ENCODE assay signal across 9 cellular contexts in genomic region chr4:77104405-77105292, GRCh38. TPM values are rescaled to one million over a fixed set of nuclear protein-coding genes. Genes with fewer than 3 reads are reported as not detected.
DNase-seq lines count a peak whose midpoint lies in the region; ATAC-seq, FAIRE-seq and TF ChIP-seq lines count a peak whose summit lies in the region.
"Had no signal": no experiment of that assay in that cellular context is flagged by ENCODE, and none has a peak within 500 bp of the region (broad histone marks: within the 10 kb centered on the region; RNA-seq: fewer than 3 reads in every experiment).

No MANE protein-coding gene starts in this region.

- peak; percentile 36 for DNase-seq in AG08395 (ENCODE audit: low spot score)
- peak; percentile 91 to 94 for DNase-seq in NCI-H187 (lab: John Stamatoyannopoulos, UW)
- peak; percentile 77 for DNase-seq in bronchial epithelial cell (ENCODE audit: low read depth)
- DNase-seq in mesothelial cell of epicardium (ENCODE audit: low spot score in 2 of 2, unreplicated experiment in 2 of 2): peak; percentile 31 to 61
- no peak for DNase-seq in NCI-H446 treated with DMSO at 0.1 percent for 48 hours (lab: John Stamatoyannopoulos, UW)
- DNase-seq in stimulated activated naive CD8-positive, alpha-beta T cell treated with anti-CD3 and anti-CD28 coated beads, Interleukin-15, amount 100 ng/mL, for 72 hours: no peak

- H3K4me1 Mint-ChIP-seq in mesothelial cell of epicardium: peaks cover 24% of the 10 kb centered on the region
- peaks cover 27% of the 10 kb centered on the region for H3K4me1 Mint-ChIP-seq in stimulated activated memory B cell treated with anti-CD40 and anti-IgM and Interleukin-4, amounts not matched to agents 10 μg/mL and 1 μg/mL and 100 μg/mL, for 72 hours
- H3K4me1 Mint-ChIP-seq in stimulated activated naive CD8-positive, alpha-beta T cell treated with anti-CD3 and anti-CD28 coated beads, Interleukin-15, amount 100 ng/mL, for 72 hours: peaks cover 4% of the 10 kb centered on the region

- no peak overlapping the region for H3K4me3 ChIP-seq in bronchial epithelial cell (ENCODE audit: low read depth, low read length)
- H3K4me3 ChIP-seq: BLaER1 had no signal

- no peaks in the 10 kb centered on the region for H3K36me3 ChIP-seq in bronchial epithelial cell (ENCODE audit: control insufficient read depth, insufficient read depth, low read length)
- H3K36me3 ChIP-seq: BLaER1 had no signal

- H3K4me3 Mint-ChIP-seq in mesothelial cell of epicardium: peak overlapping the region; percentile 13
- H3K4me3 Mint-ChIP-seq in stimulated activated memory B cell treated with anti-CD40 and anti-IgM and Interleukin-4, amounts not matched to agents 10 μg/mL and 1 μg/mL and 100 μg/mL, for 72 hours: no peak overlapping the region
- H3K4me3 Mint-ChIP-seq in stimulated activated naive CD8-positive, alpha-beta T cell treated with anti-CD3 and anti-CD28 coated beads, Interleukin-15, amount 100 ng/mL, for 72 hours: no peak overlapping the region

- FAIRE-seq in bronchial epithelial cell (lab: Jason Lieb, UNC): no peak

- H3K36me3 Mint-ChIP-seq in mesothelial cell of epicardium: no peaks in the 10 kb centered on the region
- H3K36me3 Mint-ChIP-seq in stimulated activated memory B cell treated with anti-CD40 and anti-IgM and Interleukin-4, amounts not matched to agents 10 μg/mL and 1 μg/mL and 100 μg/mL, for 72 hours: no peaks in the 10 kb centered on the region

- peaks cover 9% of the 10 kb centered on the region for H3K9me3 Mint-ChIP-seq in mesothelial cell of epicardium
- H3K9me3 Mint-ChIP-seq in stimulated activated memory B cell treated with anti-CD40 and anti-IgM and Interleukin-4, amounts not matched to agents 10 μg/mL and 1 μg/mL and 100 μg/mL, for 72 hours: no peaks in the 10 kb centered on the region
- no peaks in the 10 kb centered on the region for H3K9me3 Mint-ChIP-seq in stimulated activated naive CD8-positive, alpha-beta T cell treated with anti-CD3 and anti-CD28 coated beads, Interleukin-15, amount 100 ng/mL, for 72 hours

- H3K27me3 ChIP-seq in bronchial epithelial cell (ENCODE audit: control insufficient read depth, insufficient read depth, low read length): no peaks in the 10 kb centered on the region
- H3K27me3 ChIP-seq: BLaER1 had no signal

- peak overlapping the region; percentile 84 for H3K27ac Mint-ChIP-seq in mesothelial cell of epicardium
- no peak overlapping the region for H3K27ac Mint-ChIP-seq in stimulated activated memory B cell treated with anti-CD40 and anti-IgM and Interleukin-4, amounts not matched to agents 10 μg/mL and 1 μg/mL and 100 μg/mL, for 72 hours
- H3K27ac Mint-ChIP-seq in stimulated activated naive CD8-positive, alpha-beta T cell treated with anti-CD3 and anti-CD28 coated beads, Interleukin-15, amount 100 ng/mL, for 72 hours: no peak overlapping the region

- ATAC-seq in stimulated activated memory B cell treated with anti-CD40 and anti-IgM and Interleukin-4, amounts not matched to agents 10 μg/mL and 1 μg/mL and 100 μg/mL, for 72 hours: no peak
- ATAC-seq in HG02588 (IDR thresholded peaks at IDR 0.05; ENCODE audit: unreplicated experiment): no peak
- ATAC-seq in stimulated activated naive CD8-positive, alpha-beta T cell treated with anti-CD3 and anti-CD28 coated beads, Interleukin-15, amount 100 ng/mL, for 72 hours: no peak

- TF ChIP-seq CTCF in bronchial epithelial cell (IDR thresholded peaks at IDR 0.05; ENCODE audit: insufficient read depth, low read length, severe bottlenecking) (no peak), mesothelial cell of epicardium (IDR thresholded peaks at IDR 0.05; ENCODE audit: unreplicated experiment) (no peak)

- no peaks in the 10 kb centered on the region for H3K27me3 Mint-ChIP-seq in mesothelial cell of epicardium (ENCODE audit: low read depth)
- no peaks in the 10 kb centered on the region for H3K27me3 Mint-ChIP-seq in stimulated activated memory B cell treated with anti-CD40 and anti-IgM and Interleukin-4, amounts not matched to agents 10 μg/mL and 1 μg/mL and 100 μg/mL, for 72 hours
- peaks cover 18% of the 10 kb centered on the region for H3K27me3 Mint-ChIP-seq in stimulated activated naive CD8-positive, alpha-beta T cell treated with anti-CD3 and anti-CD28 coated beads, Interleukin-15, amount 100 ng/mL, for 72 hours

RNA-seq across cellular contexts. Expression of gene CCNI, which starts 28.9 kb away (rescaled TPM):
- total RNA-seq in bronchial epithelial cell (148 and 181 TPM in 2 replicates), mesothelial cell of epicardium (242 to 254 TPM (median 245 TPM) in 3 replicates)

RNA-seq across cellular contexts. Expression of gene CCNG2, which starts 52.4 kb away (rescaled TPM):
- total RNA-seq in bronchial epithelial cell (18.7 and 19.3 TPM in 2 replicates), mesothelial cell of epicardium (84.5 to 89.3 TPM (median 86.5 TPM) in 3 replicates)

Comparison
In these comparisons a context has a peak if more than half of its experiments do, and no peak if none do; other contexts are left out.
1. DNase-seq: peak in AG08395 (single experiment), NCI-H187 (2 of 2), bronchial epithelial cell (single experiment) and mesothelial cell of epicardium (2 of 2); none in NCI-H446 treated with DMSO at 0.1 percent for 48 hours (single experiment) and stimulated activated naive CD8-positive, alpha-beta T cell treated with anti-CD3 and anti-CD28 coated beads, Interleukin-15, amount 100 ng/mL, for 72 hours (0 of 2).